Comparison of ENCODE assay signal across 8 cellular contexts in genomic region chr13:30466358-30466714, GRCh38. TPM values are rescaled to one million over a fixed set of nuclear protein-coding genes. Genes with fewer than 3 reads are reported as not detected.
A peak's percentile ranks its signal among the peaks of the same experiment; 100 is the strongest.
DNase-seq lines count a peak whose midpoint lies in the region; ATAC-seq and TF ChIP-seq lines count a peak whose summit lies in the region.

No MANE protein-coding gene starts in this region.

- H3K27me3 Mint-ChIP-seq in activated CD4-positive, alpha-beta T cell treated with anti-CD3 and anti-CD28 coated beads for 36 hours = no peaks in the 10 kb centered on the region

- POLR2A ChIA-PET in activated CD4-positive, alpha-beta T cell treated with anti-CD3 and anti-CD28 coated beads for 36 hours (lab: Charles Lee) = interaction anchor here (0.7 to 3.4 kb wide), 9 partner anchors 11 to 934 kb away, joined by 3 to 19 read pairs (median 4); partner anchors contain the start of gene USPL1

- peak; percentile 7 for ATAC-seq in activated CD4-positive, alpha-beta T cell treated with anti-CD3 and anti-CD28 coated beads for 36 hours

- TF ChIP-seq CTCF in spleen (IDR thresholded peaks at IDR 0.05 in 8 of 11, conservative IDR thresholded peaks at IDR 0.05 in 3 of 11) = no peak

- H3K27me3 ChIP-seq in ectodermal cell (ENCODE audit: control insufficient read depth, insufficient read depth, low read length, poor library complexity, severe bottlenecking) (no peaks in the 10 kb centered on the region), spleen (replicated peaks in 1 of 7) (no peaks in the 10 kb centered on the region)

- WGBS in ectodermal cell, 2 experiments = 8 to 11% methylated on average over 11 of the region's 11 CpGs
- 10 to 24% (median 13%) methylated on average over 11 of the region's 11 CpGs for WGBS in spleen, 5 donors

- H3K27ac ChIP-seq in ectodermal cell (ENCODE audit: insufficient read depth, low read depth, low read length, poor library complexity, severe bottlenecking) (peak overlapping the region; percentile 98), spleen (peak overlapping the region in 4 of 8 donors; percentile 100)

- intact Hi-C loops in activated CD4-positive, alpha-beta T cell treated with anti-CD3 and anti-CD28 coated beads for 36 hours (cut with DNase I, micrococcal nuclease) = loop anchor here (1.0 to 10.0 kb wide), 7 partner anchors 111 to 872 kb away; partner anchors contain the start of genes KATNAL1 (in 1 of the 2), SLC7A1 (in 1 of the 2) and USPL1 (in 1 of the 2)
- intact Hi-C loops in spleen (cut with DNase I; ENCODE audit: low total_unique reads) = loop anchor here (10.0 kb wide), 2 partner anchors 148 to 338 kb away; partner anchors contain the start of gene USPL1

- peak; percentile 60 for DNase-seq in activated CD4-positive, alpha-beta T cell treated with anti-CD3 and anti-CD28 coated beads for 36 hours
- DNase-seq in activated CD4-positive, alpha-beta T cell treated with anti-CD3 and anti-CD28 coated beads for 1 hour = no peak
- peak; percentile 85 for DNase-seq in NCI-H82 (lab: John Stamatoyannopoulos, UW)
- no peak for DNase-seq in skeletal muscle cell (ENCODE audit: low read depth)
- DNase-seq in spleen = no peak
- no peak for DNase-seq in hippocampal formation (lab: John Stamatoyannopoulos, UW)
- DNase-seq in NCI-H2107 (lab: John Stamatoyannopoulos, UW) = no peak

- CTCF ChIA-PET in activated CD4-positive, alpha-beta T cell treated with anti-CD3 and anti-CD28 coated beads for 36 hours (lab: Charles Lee) = interaction anchor here (0.6 to 1.3 kb wide), 3 partner anchors 13 to 330 kb away, joined by 3 to 4 read pairs (median 3); no protein-coding TSS in a partner anchor

- H3K9me3 ChIP-seq in ectodermal cell (ENCODE audit: control insufficient read depth, low read length) (no peaks in the 10 kb centered on the region), spleen (no peaks in the 10 kb centered on the region)

- H3K36me3 ChIP-seq in ectodermal cell (ENCODE audit: control insufficient read depth, insufficient read depth, low read length) = peaks cover 16% of the 10 kb centered on the region
- H3K36me3 ChIP-seq in spleen = peaks cover 0 to 20% (median 12%) of the 10 kb centered on the region in 6 donors

- no peak for TF ChIP-seq POLR2A in spleen (IDR thresholded peaks at IDR 0.05)

- peaks cover 18% of the 10 kb centered on the region for H3K4me1 Mint-ChIP-seq in activated CD4-positive, alpha-beta T cell treated with anti-CD3 and anti-CD28 coated beads for 36 hours

- H3K4me3 ChIP-seq in ectodermal cell (ENCODE audit: insufficient read depth, low read depth, low read length) (peak overlapping the region; percentile 89), skeletal muscle cell (ENCODE audit: low read depth, low read length) (peak overlapping the region; percentile 56), spleen (peak overlapping the region in 4 of 8 donors; percentile 61 to 83 (median 70))

- H3K4me3 Mint-ChIP-seq in activated CD4-positive, alpha-beta T cell treated with anti-CD3 and anti-CD28 coated beads for 36 hours = peak overlapping the region; percentile 86

- H3K27ac Mint-ChIP-seq in activated CD4-positive, alpha-beta T cell treated with anti-CD3 and anti-CD28 coated beads for 36 hours = peak overlapping the region; percentile 98

- H3K4me1 ChIP-seq in ectodermal cell (ENCODE audit: control insufficient read depth, insufficient read depth, low read length) = peaks cover 9% of the 10 kb centered on the region
- peaks cover 27 to 43% (median 41%) of the 10 kb centered on the region in 6 donors for H3K4me1 ChIP-seq in spleen

- H3K9me3 Mint-ChIP-seq in activated CD4-positive, alpha-beta T cell treated with anti-CD3 and anti-CD28 coated beads for 36 hours (ENCODE audit: low read depth) = no peaks in the 10 kb centered on the region

- H3K36me3 Mint-ChIP-seq in activated CD4-positive, alpha-beta T cell treated with anti-CD3 and anti-CD28 coated beads for 36 hours (ENCODE audit: low read depth) = peaks cover 28% of the 10 kb centered on the region

RNA-seq across cellular contexts. Expression of gene HMGB1, which starts 0.6 kb away (rescaled TPM):
- total RNA-seq in activated CD4-positive, alpha-beta T cell treated with anti-CD3 and anti-CD28 coated beads for 36 hours = 100 to 1,000 TPM; 764 to 851 TPM
- 984 TPM for polyA plus RNA-seq in ectodermal cell (2013, experiment 1 of 4)
- polyA plus RNA-seq in ectodermal cell (2013, experiment 2 of 4) = 902 TPM
- polyA plus RNA-seq in ectodermal cell (2013, experiment 3 of 4) = 870 TPM
- 919 TPM for polyA plus RNA-seq in ectodermal cell (2013, experiment 4 of 4)
- total RNA-seq in spleen = 100 to 1,000 TPM; 221 to 400 (median 295) TPM
- 100 to 1,000 TPM; 295 to 528 (median 353) TPM for polyA plus RNA-seq in spleen

RNA-seq across cellular contexts. Expression of gene UBE2L5, which starts 44.0 kb away (rescaled TPM):
- under 1 TPM in 1 of 2 experiments, not detected in 1; 0.11 TPM for total RNA-seq in activated CD4-positive, alpha-beta T cell treated with anti-CD3 and anti-CD28 coated beads for 36 hours
- polyA plus RNA-seq in ectodermal cell (2013, experiment 1 of 4) = not detected
- not detected for polyA plus RNA-seq in ectodermal cell (2013, experiment 2 of 4)
- polyA plus RNA-seq in ectodermal cell (2013, experiment 3 of 4) = not detected
- polyA plus RNA-seq in ectodermal cell (2013, experiment 4 of 4) = not detected
- not detected for total RNA-seq in spleen
- under 1 TPM in 1 of 3 donors, not detected in 2; 0.05 TPM for polyA plus RNA-seq in spleen

Comparison
In these comparisons a context has a peak if more than half of its experiments do, and no peak if none do; other contexts are left out.
1. DNase-seq: peak in activated CD4-positive, alpha-beta T cell treated with anti-CD3 and anti-CD28 coated beads for 36 hours (single experiment) and NCI-H82 (single experiment); none in activated CD4-positive, alpha-beta T cell treated with anti-CD3 and anti-CD28 coated beads for 1 hour (single experiment), skeletal muscle cell (single experiment), spleen (single experiment), hippocampal formation (0 of 2) and NCI-H2107 (single experiment).